ENCODE assay signal across 1 cellular context in genomic region chrX:110061138-110061537, GRCh38.
TF ChIP-seq lines count a peak whose summit lies in the region.

No MANE protein-coding gene starts in this region.

TF ChIP-seq in A549, 52 proteins besides CTCF, POLR2A, EP300 and RAD21 (continued from another document):
- no peak for TF ChIP-seq HMGXB4 (CRISPR knock-in tag; IDR thresholded peaks at IDR 0.05; ENCODE audit: borderline replicate concordance)
- no peak for TF ChIP-seq MYC (IDR thresholded peaks at IDR 0.05; ENCODE audit: borderline replicate concordance, low read length)
- no peak for TF ChIP-seq HEYL (CRISPR knock-in tag; IDR thresholded peaks at IDR 0.05)
- no peak for TF ChIP-seq NFE2L2 (conservative IDR thresholded peaks at IDR 0.05; ENCODE audit: low read length)
- no peak for TF ChIP-seq JUNB (IDR thresholded peaks at IDR 0.05)
- no peak for TF ChIP-seq RCOR1 (IDR thresholded peaks at IDR 0.05; ENCODE audit: low read depth, low read length)
- no peak for TF ChIP-seq MAX (IDR thresholded peaks at IDR 0.05)
- no peak for TF ChIP-seq SREBF2 (IDR thresholded peaks at IDR 0.05)
- TF ChIP-seq RFX5 (IDR thresholded peaks at IDR 0.05): no peak
- TF ChIP-seq FOXS1 (CRISPR knock-in tag; IDR thresholded peaks at IDR 0.05): no peak
- TF ChIP-seq NR3C1 (IDR thresholded peaks at IDR 0.05): no peak
